In genomic region chr17:48929812-48930165, GRCh38 we compare ENCODE assay signal across 26 cellular contexts. TPM values are rescaled to one million over a fixed set of nuclear protein-coding genes. Genes with fewer than 3 reads are reported as not detected.
A peak's percentile ranks its signal among the peaks of the same experiment; 100 is the strongest.
DNase-seq lines count a peak whose midpoint lies in the region; ATAC-seq and TF ChIP-seq lines count a peak whose summit lies in the region.
"Had no signal": no experiment of that assay in that cellular context is flagged by ENCODE, and none has a peak within 500 bp of the region (broad histone marks: within the 10 kb centered on the region; RNA-seq: fewer than 3 reads in every experiment).

No MANE protein-coding gene starts in this region.

- no peak overlapping the region for H3K4me3 Mint-ChIP-seq in activated T-cell treated with anti-CD3 and anti-CD28 coated beads, Interleukin-2, amount 50 U/mL, for 24 hours
- H3K4me3 Mint-ChIP-seq in endodermal cell: no peak overlapping the region
- no peak overlapping the region for H3K4me3 Mint-ChIP-seq in stimulated activated effector memory CD8-positive, alpha-beta T cell treated with anti-CD3 and anti-CD28 coated beads, Interleukin-12 subunit alpha, Interleukin-12 subunit beta, amount 100 ng/mL, for 72 hours
- H3K4me3 Mint-ChIP-seq: activated CD4-positive, alpha-beta T cell treated with anti-CD3 and anti-CD28 coated beads, Interleukin-2, amount 10 ng/mL, durations not matched to agents 7 days and 5 days; mesothelial cell of epicardium; neural crest cell had no signal

- H2AFZ ChIP-seq in Karpas-422 (ENCODE audit: low read length): no peak overlapping the region

- H3K27me3 Mint-ChIP-seq in activated T-cell treated with anti-CD3 and anti-CD28 coated beads, Interleukin-2, amount 50 U/mL, for 24 hours: no peaks in the 10 kb centered on the region
- H3K27me3 Mint-ChIP-seq in endodermal cell (ENCODE audit: insufficient read depth): no peaks in the 10 kb centered on the region
- H3K27me3 Mint-ChIP-seq: activated CD4-positive, alpha-beta T cell treated with anti-CD3 and anti-CD28 coated beads, Interleukin-2, amount 10 ng/mL, durations not matched to agents 7 days and 5 days had no signal

- BruUV-seq in Panc1 (replicated peaks; lab: Mats Ljungman, UMichigan): no TSS peak

- ATAC-seq in Panc1: peak; percentile 1
- no peak for ATAC-seq in stimulated activated effector memory CD8-positive, alpha-beta T cell treated with anti-CD3 and anti-CD28 coated beads, Interleukin-12 subunit alpha, Interleukin-12 subunit beta, amount 100 ng/mL, for 72 hours

- intact Hi-C loops in Panc1 (cut with micrococcal nuclease; ENCODE audit: unreplicated experiment): loop anchor here (5.0 kb wide), 1 partner anchor 103 kb away; no protein-coding TSS in a partner anchor

- no peaks in the 10 kb centered on the region for H3K79me2 ChIP-seq in Karpas-422 (ENCODE audit: low read length)

- no peak overlapping the region for H3K4me3 ChIP-seq in Panc1 (ENCODE audit: low read depth in 2 of 2, low read length in 2 of 2)
- H3K4me3 ChIP-seq in endodermal cell (ENCODE audit: low read length): no peak overlapping the region
- H3K4me3 ChIP-seq in Karpas-422 (ENCODE audit: low read length): no peak overlapping the region
- H3K4me3 ChIP-seq: breast epithelium, coronary artery, testis had no signal

- no peaks in the 10 kb centered on the region for H3K27me3 ChIP-seq in Panc1 (ENCODE audit: control insufficient read depth, insufficient read depth, low read length)
- no peaks in the 10 kb centered on the region for H3K27me3 ChIP-seq in endodermal cell (ENCODE audit: control insufficient read depth, insufficient read depth, low read length, poor library complexity, severe bottlenecking)
- no peaks in the 10 kb centered on the region for H3K27me3 ChIP-seq in Karpas-422 (ENCODE audit: low read length)
- H3K27me3 ChIP-seq: BE2C, breast epithelium, testis had no signal

- H3K9me3 ChIP-seq in Panc1 (ENCODE audit: control insufficient read depth, insufficient read depth, low read depth, low read length) (no peaks in the 10 kb centered on the region), endodermal cell (ENCODE audit: control insufficient read depth, low read length) (no peaks in the 10 kb centered on the region), Karpas-422 (ENCODE audit: low read length) (no peaks in the 10 kb centered on the region)
- H3K9me3 ChIP-seq: BE2C, breast epithelium, testis had no signal

- CTCF ChIA-PET in Panc1 (lab: Charles Lee): interaction anchor here (1.0 to 2.2 kb wide), 2 partner anchors 45 to 103 kb away, joined by 4 to 12 read pairs; no protein-coding TSS in a partner anchor

- H3K9ac ChIP-seq in endodermal cell (ENCODE audit: extremely low read depth, low read length, poor library complexity, severe bottlenecking) (no peak overlapping the region), Karpas-422 (ENCODE audit: low read length) (no peak overlapping the region)

- peaks cover 100% of the 10 kb centered on the region for H3K36me3 Mint-ChIP-seq in activated T-cell treated with anti-CD3 and anti-CD28 coated beads, Interleukin-2, amount 50 U/mL, for 24 hours (ENCODE audit: low read depth)
- peaks cover 80% of the 10 kb centered on the region for H3K36me3 Mint-ChIP-seq in endodermal cell (ENCODE audit: low read depth)
- peaks cover 100% of the 10 kb centered on the region for H3K36me3 Mint-ChIP-seq in stimulated activated effector memory CD8-positive, alpha-beta T cell treated with anti-CD3 and anti-CD28 coated beads, Interleukin-12 subunit alpha, Interleukin-12 subunit beta, amount 100 ng/mL, for 72 hours

- in situ Hi-C loops in Panc1 (cut with HindIII; ENCODE audit: low pct_unique_long_range_greater_than_20kb, low sequenced_read_pairs): no loop called here

- WGBS in endodermal cell (ENCODE audit: insufficient coverage in 1 of 2, insufficient read length in 1 of 2), 2 experiments: 90% methylated on average over 1 of the region's 1 CpG; no CpG with 5 or more reads in 1 of the 2 experiments

- H3K27ac ChIP-seq in Panc1 (ENCODE audit: low read length) (peak overlapping the region; percentile 18; the same call in 1 of the 2 replicates), endodermal cell (ENCODE audit: low read depth, low read length) (no peak overlapping the region), Karpas-422 (ENCODE audit: low read length) (no peak overlapping the region)
- H3K27ac ChIP-seq: breast epithelium, coronary artery had no signal

- peaks cover 23% of the 10 kb centered on the region for H3K4me1 Mint-ChIP-seq in activated T-cell treated with anti-CD3 and anti-CD28 coated beads, Interleukin-2, amount 50 U/mL, for 24 hours (ENCODE audit: low read depth)
- no peaks in the 10 kb centered on the region for H3K4me1 Mint-ChIP-seq in endodermal cell
- H3K4me1 Mint-ChIP-seq in stimulated activated effector memory CD8-positive, alpha-beta T cell treated with anti-CD3 and anti-CD28 coated beads, Interleukin-12 subunit alpha, Interleukin-12 subunit beta, amount 100 ng/mL, for 72 hours: peaks cover 19% of the 10 kb centered on the region
- H3K4me1 Mint-ChIP-seq: activated CD4-positive, alpha-beta T cell treated with anti-CD3 and anti-CD28 coated beads, Interleukin-2, amount 10 ng/mL, durations not matched to agents 7 days and 5 days; mesothelial cell of epicardium; neural crest cell had no signal

- TF ChIP-seq CTCF in Panc1 (IDR thresholded peaks at IDR 0.05) (no peak), endodermal cell (conservative IDR thresholded peaks at IDR 0.05) (no peak)

- no peak for DNase-seq in activated T-cell treated with anti-CD3 and anti-CD28 coated beads, Interleukin-2, amount 50 U/mL, for 24 hours
- DNase-seq in activated T-cell treated with anti-CD3 and anti-CD28 coated beads for 4 hours (no peak), Panc1 (ENCODE audit: low read depth, low spot score) (no peak), endodermal cell (no peak), NCI-H2107 (lab: John Stamatoyannopoulos, UW) (no peak), Karpas-422 (no peak), hippocampal formation (lab: John Stamatoyannopoulos, UW) (no peak)
- no peak for DNase-seq in stimulated activated effector memory CD8-positive, alpha-beta T cell treated with anti-CD3 and anti-CD28 coated beads, Interleukin-12 subunit alpha, Interleukin-12 subunit beta, amount 100 ng/mL, for 72 hours (ENCODE audit: low spot score in 2 of 2)
- DNase-seq: activated CD4-positive, alpha-beta T cell treated with anti-CD3 and anti-CD28 coated beads, Interleukin-2, amount 10 ng/mL, durations not matched to agents 7 days and 5 days; activated gamma-delta T cell; COR-L47; DND-41; head of caudate nucleus; left colon; NCI-H1092; NCI-H2029; NCI-H446; posterior cingulate gyrus; testis had no signal

- H4K20me1 ChIP-seq in Karpas-422 (ENCODE audit: insufficient read depth, low read depth, low read length): peaks cover 6% of the 10 kb centered on the region; the same call in 1 of the 2 replicates

- POLR2A ChIA-PET in Panc1 (lab: Charles Lee): interaction anchor here (0.6 kb wide), 1 partner anchor 10 kb away, joined by 12 read pairs; no protein-coding TSS in a partner anchor

- no peaks in the 10 kb centered on the region for H3K9me2 ChIP-seq in Karpas-422 (replicated peaks; ENCODE audit: insufficient read depth, low read length)

- H3K9me3 Mint-ChIP-seq in activated T-cell treated with anti-CD3 and anti-CD28 coated beads, Interleukin-2, amount 50 U/mL, for 24 hours: no peaks in the 10 kb centered on the region
- H3K9me3 Mint-ChIP-seq in endodermal cell: no peaks in the 10 kb centered on the region
- H3K9me3 Mint-ChIP-seq in stimulated activated effector memory CD8-positive, alpha-beta T cell treated with anti-CD3 and anti-CD28 coated beads, Interleukin-12 subunit alpha, Interleukin-12 subunit beta, amount 100 ng/mL, for 72 hours: no peaks in the 10 kb centered on the region
- H3K9me3 Mint-ChIP-seq: activated CD4-positive, alpha-beta T cell treated with anti-CD3 and anti-CD28 coated beads, Interleukin-2, amount 10 ng/mL, durations not matched to agents 7 days and 5 days; mesothelial cell of epicardium; neural crest cell had no signal

- no peak overlapping the region for H3K4me2 ChIP-seq in Karpas-422 (ENCODE audit: low read depth, low read length, poor library complexity, severe bottlenecking)

- H3K36me3 ChIP-seq in Panc1 (ENCODE audit: control insufficient read depth, insufficient read depth, low read length) (peaks cover 57% of the 10 kb centered on the region), endodermal cell (ENCODE audit: control insufficient read depth, insufficient read depth, low read length) (peaks cover 98% of the 10 kb centered on the region), Karpas-422 (ENCODE audit: insufficient read depth, low read length) (peaks cover 56% of the 10 kb centered on the region)
- H3K36me3 ChIP-seq: breast epithelium had no signal

- H3K4me1 ChIP-seq in Panc1 (ENCODE audit: control insufficient read depth, insufficient read depth, low read length) (peaks cover 9% of the 10 kb centered on the region), endodermal cell (ENCODE audit: control insufficient read depth, insufficient read depth, low read length) (no peaks in the 10 kb centered on the region), Karpas-422 (ENCODE audit: low read length) (peaks cover 8% of the 10 kb centered on the region)
- H3K4me1 ChIP-seq: breast epithelium had no signal

- peak overlapping the region; percentile 75 for H3K27ac Mint-ChIP-seq in activated T-cell treated with anti-CD3 and anti-CD28 coated beads, Interleukin-2, amount 50 U/mL, for 24 hours
- H3K27ac Mint-ChIP-seq in endodermal cell: peak overlapping the region; percentile 55
- H3K27ac Mint-ChIP-seq in stimulated activated effector memory CD8-positive, alpha-beta T cell treated with anti-CD3 and anti-CD28 coated beads, Interleukin-12 subunit alpha, Interleukin-12 subunit beta, amount 100 ng/mL, for 72 hours: peak overlapping the region; percentile 82
- H3K27ac Mint-ChIP-seq: activated CD4-positive, alpha-beta T cell treated with anti-CD3 and anti-CD28 coated beads, Interleukin-2, amount 10 ng/mL, durations not matched to agents 7 days and 5 days had no signal

RNA-seq across cellular contexts. Expression of gene SNF8, which starts 14.9 kb away (rescaled TPM):
- total RNA-seq in Panc1 (2021; ENCODE audit: unreplicated experiment): 371 TPM
- polyA plus RNA-seq in Panc1 (2012; ENCODE audit: insufficient read length): 299 TPM
- total RNA-seq in endodermal cell: 100 to 1,000 TPM; 152 to 175 TPM
- polyA plus RNA-seq in endodermal cell (2013, experiment 1 of 2): 107 TPM
- polyA plus RNA-seq in endodermal cell (2013, experiment 2 of 2): 101 TPM
- 56.0 and 165 TPM in 2 replicates for total RNA-seq in Karpas-422 (2014; rRNA removed; shearing (Covaris generic); ENCODE audit: low replicate concordance)

RNA-seq across cellular contexts. Expression of gene UBE2Z, which starts 21.6 kb away (rescaled TPM):
- 223 TPM for total RNA-seq in Panc1 (2021; ENCODE audit: unreplicated experiment)
- 149 TPM for polyA plus RNA-seq in Panc1 (2012; ENCODE audit: insufficient read length)
- total RNA-seq in endodermal cell: 10 to 100 TPM; 90.2 to 99.0 TPM
- 52.5 TPM for polyA plus RNA-seq in endodermal cell (2013, experiment 1 of 2)
- 46.2 TPM for polyA plus RNA-seq in endodermal cell (2013, experiment 2 of 2)
- total RNA-seq in Karpas-422 (2014; rRNA removed; shearing (Covaris generic); ENCODE audit: low replicate concordance): 43.8 and 47.1 TPM in 2 replicates

RNA-seq across cellular contexts. Expression of gene ATP5MC1, which starts 37.2 kb away (rescaled TPM):
- 296 TPM for total RNA-seq in Panc1 (2021; ENCODE audit: unreplicated experiment)
- 413 TPM for polyA plus RNA-seq in Panc1 (2012; ENCODE audit: insufficient read length)
- 10 to 100 TPM; 52.9 to 59.8 TPM for total RNA-seq in endodermal cell
- polyA plus RNA-seq in endodermal cell (2013, experiment 1 of 2): 91.4 TPM
- polyA plus RNA-seq in endodermal cell (2013, experiment 2 of 2): 91.8 TPM
- 120 and 167 TPM in 2 replicates for total RNA-seq in Karpas-422 (2014; rRNA removed; shearing (Covaris generic); ENCODE audit: low replicate concordance)

RNA-seq across cellular contexts. Expression of gene GIP, which starts 38.6 kb away (rescaled TPM):
- total RNA-seq in Panc1 (2021; ENCODE audit: unreplicated experiment) (0.77 TPM), endodermal cell (1 to 10 TPM in 1 of 2 donors, not detected in 1; 1.1 TPM)
- polyA plus RNA-seq in Panc1 (2012; ENCODE audit: insufficient read length): 1.6 TPM
- polyA plus RNA-seq in endodermal cell (2013, experiment 1 of 2): not detected
- polyA plus RNA-seq in endodermal cell (2013, experiment 2 of 2): 0.87 TPM
- total RNA-seq in Karpas-422 (2014; rRNA removed; shearing (Covaris generic); ENCODE audit: low replicate concordance): not detected in 2 replicates
- total RNA-seq: A172; activated CD4-positive, alpha-beta T cell treated with anti-CD3 and anti-CD28 coated beads, Interleukin-2, amount 10 ng/mL, durations not matched to agents 7 days and 5 days; breast epithelium; left colon; mesothelial cell of epicardium; neural crest cell; T-helper 1 cell treated with Interleukin-12 subunit alpha and Interleukin-12 subunit beta and Interleukin-4 antibody, amounts not matched to agents 30 ng/mL and 1 ng/mL, for 36 hours had no signal
